In genomic region chr1:24441480-24441879, GRCh38 we compare ENCODE assay signal across 22 cellular contexts. TPM values are rescaled to one million over a fixed set of nuclear protein-coding genes. Genes with fewer than 3 reads are reported as not detected.
A peak's percentile ranks its signal among the peaks of the same experiment; 100 is the strongest.
DNase-seq lines count a peak whose midpoint lies in the region; ATAC-seq and TF ChIP-seq lines count a peak whose summit lies in the region.
"Had no signal": no experiment of that assay in that cellular context is flagged by ENCODE, and none has a peak within 500 bp of the region (broad histone marks: within the 10 kb centered on the region; RNA-seq: fewer than 3 reads in every experiment).

No MANE protein-coding gene starts in this region.

- no peak overlapping the region for H2BK15ac ChIP-seq in H9 (ENCODE audit: low read depth, low read length)
- H2BK15ac ChIP-seq in neuronal stem cell (ENCODE audit: low read length) = no peak overlapping the region

- H4K91ac ChIP-seq in H9 (ENCODE audit: insufficient read length, low read depth, low read length) (no peak overlapping the region), neuronal stem cell (ENCODE audit: low read depth, low read length, poor library complexity) (no peak overlapping the region)

- no peak for ATAC-seq in CD4-positive, alpha-beta T cell (ENCODE audit: poor library complexity)
- no peak for ATAC-seq in naive thymus-derived CD4-positive, alpha-beta T cell
- ATAC-seq in HG03135 (IDR thresholded peaks at IDR 0.05; ENCODE audit: unreplicated experiment) = no peak
- ATAC-seq: A549 had no signal

- H3K9ac ChIP-seq in H9 (ENCODE audit: extremely low read depth, insufficient read length, low read length) (no peak overlapping the region), neuronal stem cell (ENCODE audit: low read depth, low read length, poor library complexity) (no peak overlapping the region)

- H3K79me2 ChIP-seq in H9 (ENCODE audit: insufficient read depth, low read length) = no peaks in the 10 kb centered on the region

- no peak overlapping the region for H3K4ac ChIP-seq in H9 (ENCODE audit: low read depth, low read length)
- no peak overlapping the region for H3K4ac ChIP-seq in neuronal stem cell (ENCODE audit: low read length)

- peaks cover 85% of the 10 kb centered on the region for H3K36me3 Mint-ChIP-seq in CD4-positive, alpha-beta T cell (ENCODE audit: low read depth)
- H3K36me3 Mint-ChIP-seq in H9 (ENCODE audit: insufficient read depth in 1 of 3, low read depth in 3 of 3) = peaks cover 0 to 2% (median 1%) of the 10 kb centered on the region in 3 experiments; a peak in 3 of 7 replicates
- peaks cover 19 to 64% (median 28%) of the 10 kb centered on the region in 5 donors for H3K36me3 Mint-ChIP-seq in naive thymus-derived CD4-positive, alpha-beta T cell
- peaks cover 21% of the 10 kb centered on the region for H3K36me3 Mint-ChIP-seq in activated T-helper 1 cell treated with anti-CD3 and anti-CD28 coated beads, Interleukin-12 subunit alpha, Interleukin-12 subunit beta, Interleukin-2, Interleukin-4 antibody, amounts not matched to agents 30 ng/mL and 10 ng/mL and 1 ng/mL, durations not matched to agents 14 hours and 24 hours and 36 hours (ENCODE audit: low read depth)

- H4K8ac ChIP-seq in H9 (replicated peaks; ENCODE audit: insufficient read length, low read depth, low read length) (no peak overlapping the region), neuronal stem cell (ENCODE audit: low read depth, low read length) (no peak overlapping the region)

- no peak overlapping the region for H3K4me3 ChIP-seq in naive thymus-derived CD4-positive, alpha-beta T cell (ENCODE audit: low read length)
- no peak overlapping the region for H3K4me3 ChIP-seq in neuronal stem cell (ENCODE audit: low read length in 2 of 2)
- H3K4me3 ChIP-seq: A549, Peyer's patch had no signal

- H3K23ac ChIP-seq in H9 (ENCODE audit: insufficient read length, low read depth, low read length) (no peak overlapping the region), neuronal stem cell (ENCODE audit: low read depth, low read length, poor library complexity) (no peak overlapping the region)

- H2AK5ac ChIP-seq in H9 (ENCODE audit: insufficient read length, low read length) (no peak overlapping the region), neuronal stem cell (ENCODE audit: low read depth, low read length) (no peak overlapping the region)

- TF ChIP-seq CTCF in CD4-positive, alpha-beta T cell (IDR thresholded peaks at IDR 0.05) = no peak
- no peak for TF ChIP-seq CTCF in H9 (conservative IDR thresholded peaks at IDR 0.05)

- no peaks in the 10 kb centered on the region for H3K27me3 ChIP-seq in CD4-positive, alpha-beta T cell (ENCODE audit: control insufficient read depth, insufficient read depth, low read length)
- H3K27me3 ChIP-seq in H9 (ENCODE audit: insufficient read depth, low read length) (no peaks in the 10 kb centered on the region), neuronal stem cell (ENCODE audit: control insufficient read depth in 3 of 3, insufficient read depth in 3 of 3, low read depth in 1 of 3, low read length in 3 of 3) (peaks cover 0 to 10% (median 0%) of the 10 kb centered on the region in 3 experiments)
- H3K27me3 ChIP-seq in naive thymus-derived CD4-positive, alpha-beta T cell (ENCODE audit: control insufficient read depth in 2 of 2, insufficient read depth in 2 of 2, low read length in 2 of 2) = no peaks in the 10 kb centered on the region
- H3K27me3 ChIP-seq: Peyer's patch had no signal

- H3K9me3 ChIP-seq in CD4-positive, alpha-beta T cell (ENCODE audit: control insufficient read depth, low read length) = no peaks in the 10 kb centered on the region
- H3K9me3 ChIP-seq in H9 (ENCODE audit: control insufficient read depth, low read depth, low read length) (no peaks in the 10 kb centered on the region), neuronal stem cell (replicated peaks in 1 of 2; ENCODE audit: control insufficient read depth in 2 of 2, insufficient read depth in 1 of 2, low read depth in 1 of 2, low read length in 2 of 2) (no peaks in the 10 kb centered on the region)
- H3K9me3 ChIP-seq in naive thymus-derived CD4-positive, alpha-beta T cell (ENCODE audit: control insufficient read depth in 2 of 3, low read length in 3 of 3) = no peaks in the 10 kb centered on the region
- H3K9me3 ChIP-seq: A549, Peyer's patch had no signal

- H3T11ph ChIP-seq in H9 (ENCODE audit: low read length) = no peak overlapping the region

- no peaks in the 10 kb centered on the region for H3K23me2 ChIP-seq in H9 (ENCODE audit: insufficient read length, low read depth, low read length, poor library complexity, severe bottlenecking)

- H2BK20ac ChIP-seq in H9 (ENCODE audit: low read depth, low read length, poor library complexity, severe bottlenecking) = no peak overlapping the region

- H3K18ac ChIP-seq in H9 (ENCODE audit: insufficient read length, low read depth, low read length) (no peak overlapping the region), neuronal stem cell (ENCODE audit: low read length) (no peak overlapping the region)

- H2AFZ ChIP-seq in H9 (ENCODE audit: low read length) = no peak overlapping the region
- no peak overlapping the region for H2AFZ ChIP-seq in neuronal stem cell (ENCODE audit: low read length)

- no peak overlapping the region for H3K27ac ChIP-seq in CD4-positive, alpha-beta T cell (ENCODE audit: low read depth, low read length)
- H3K27ac ChIP-seq in H9 (ENCODE audit: insufficient read length, low read depth, low read length) (no peak overlapping the region), caudate nucleus (ENCODE audit: low read depth, low read length) (peak overlapping the region; percentile 23), neuronal stem cell (replicated peaks; ENCODE audit: low read length) (no peak overlapping the region)
- H3K27ac ChIP-seq in naive thymus-derived CD4-positive, alpha-beta T cell (ENCODE audit: low read depth, low read length) = no peak overlapping the region
- H3K27ac ChIP-seq: A549, Peyer's patch had no signal

- H3K9me3 Mint-ChIP-seq in CD4-positive, alpha-beta T cell = no peaks in the 10 kb centered on the region
- no peaks in the 10 kb centered on the region for H3K9me3 Mint-ChIP-seq in H9
- H3K9me3 Mint-ChIP-seq in naive thymus-derived CD4-positive, alpha-beta T cell = peaks cover 0 to 1% (median 0%) of the 10 kb centered on the region in 11 donors
- H3K9me3 Mint-ChIP-seq in activated T-helper 1 cell treated with anti-CD3 and anti-CD28 coated beads, Interleukin-12 subunit alpha, Interleukin-12 subunit beta, Interleukin-2, Interleukin-4 antibody, amounts not matched to agents 30 ng/mL and 10 ng/mL and 1 ng/mL, durations not matched to agents 14 hours and 24 hours and 36 hours = no peaks in the 10 kb centered on the region
- H3K9me3 Mint-ChIP-seq: CD14-positive monocyte had no signal

- H3K4me2 ChIP-seq in H9 (ENCODE audit: insufficient read depth, insufficient read length, low read length) (no peak overlapping the region), neuronal stem cell (ENCODE audit: insufficient read depth, low read length, poor library complexity, severe bottlenecking) (no peak overlapping the region)
- H3K4me2 ChIP-seq: A549 had no signal

- peaks cover 0 to 82% (median 4%) of the 10 kb centered on the region in 3 experiments for H3K36me3 ChIP-seq in naive thymus-derived CD4-positive, alpha-beta T cell (ENCODE audit: control insufficient read depth in 2 of 3, insufficient read depth in 3 of 3, low read length in 3 of 3)
- no peaks in the 10 kb centered on the region for H3K36me3 ChIP-seq in neuronal stem cell (replicated peaks in 1 of 2; ENCODE audit: control insufficient read depth in 2 of 2, insufficient read depth in 2 of 2, low read length in 2 of 2)

- POLR2A ChIA-PET in CD4-positive, alpha-beta T cell (lab: Charles Lee) = interaction anchor here (1.3 kb wide), 1 partner anchor 60 kb away, joined by 5 read pairs; the partner anchor contains the start of gene RCAN3
- POLR2A ChIA-PET in naive thymus-derived CD4-positive, alpha-beta T cell (lab: Charles Lee) = interaction anchor here (1.0 to 1.9 kb wide), 3 partner anchors 9 to 74 kb away, joined by 3 to 5 read pairs (median 3); partner anchors contain the start of gene RCAN3

- H3K27ac Mint-ChIP-seq in CD4-positive, alpha-beta T cell = peak overlapping the region; percentile 55
- H3K27ac Mint-ChIP-seq in H9 = peak overlapping the region; percentile 10 to 61 (median 35); a peak in 3 of 7 replicates
- H3K27ac Mint-ChIP-seq in naive thymus-derived CD4-positive, alpha-beta T cell = peak overlapping the region in 7 of 9 donors; percentile 53 to 90 (median 82)
- H3K27ac Mint-ChIP-seq in activated T-helper 1 cell treated with anti-CD3 and anti-CD28 coated beads, Interleukin-12 subunit alpha, Interleukin-12 subunit beta, Interleukin-2, Interleukin-4 antibody, amounts not matched to agents 30 ng/mL and 10 ng/mL and 1 ng/mL, durations not matched to agents 14 hours and 24 hours and 36 hours = no peak overlapping the region
- H3K27ac Mint-ChIP-seq: B cell had no signal

- H3K27me3 Mint-ChIP-seq in CD4-positive, alpha-beta T cell = no peaks in the 10 kb centered on the region
- H3K27me3 Mint-ChIP-seq in H9 (ENCODE audit: low read depth) = no peaks in the 10 kb centered on the region
- H3K27me3 Mint-ChIP-seq in naive thymus-derived CD4-positive, alpha-beta T cell = no peaks in the 10 kb centered on the region
- no peaks in the 10 kb centered on the region for H3K27me3 Mint-ChIP-seq in activated T-helper 1 cell treated with anti-CD3 and anti-CD28 coated beads, Interleukin-12 subunit alpha, Interleukin-12 subunit beta, Interleukin-2, Interleukin-4 antibody, amounts not matched to agents 30 ng/mL and 10 ng/mL and 1 ng/mL, durations not matched to agents 14 hours and 24 hours and 36 hours (ENCODE audit: insufficient read depth)
- H3K27me3 Mint-ChIP-seq: B cell had no signal

- H3K4me1 Mint-ChIP-seq in CD4-positive, alpha-beta T cell (ENCODE audit: low read depth) = peaks cover 14% of the 10 kb centered on the region
- H3K4me1 Mint-ChIP-seq in H9 = peaks cover 11 to 34% of the 10 kb centered on the region in 2 experiments
- H3K4me1 Mint-ChIP-seq in naive thymus-derived CD4-positive, alpha-beta T cell = peaks cover 3 to 39% (median 25%) of the 10 kb centered on the region in 7 donors
- no peaks in the 10 kb centered on the region for H3K4me1 Mint-ChIP-seq in activated T-helper 1 cell treated with anti-CD3 and anti-CD28 coated beads, Interleukin-12 subunit alpha, Interleukin-12 subunit beta, Interleukin-2, Interleukin-4 antibody, amounts not matched to agents 30 ng/mL and 10 ng/mL and 1 ng/mL, durations not matched to agents 14 hours and 24 hours and 36 hours (ENCODE audit: low read depth)
- H3K4me1 Mint-ChIP-seq: B cell, CD14-positive monocyte had no signal

- DNase-seq in CD4-positive, alpha-beta T cell = no peak
- DNase-seq in H9 (no peak), caudate nucleus (lab: John Stamatoyannopoulos, UW) (no peak), neuronal stem cell (ENCODE audit: low spot score) (no peak), cerebellar nuclear complex (lab: John Stamatoyannopoulos, UW) (no peak)
- DNase-seq in naive thymus-derived CD4-positive, alpha-beta T cell = no peak
- DNase-seq in activated T-helper 1 cell treated with anti-CD3 and anti-CD28 coated beads, Interleukin-12 subunit alpha, Interleukin-12 subunit beta, Interleukin-2, Interleukin-4 antibody, amounts not matched to agents 30 ng/mL and 10 ng/mL and 1 ng/mL, durations not matched to agents 14 hours and 24 hours and 36 hours (ENCODE audit: low spot score) = no peak
- DNase-seq: COR-L47, DMS 273 treated with DMSO at 0.1 percent for 48 hours, DMS79 treated with DMSO at 0.1 percent for 48 hours, KG1, NCI-H1092 treated with DMSO at 0.1 percent for 48 hours, NCI-H146, NCI-H2029, NCI-H226, NCI-H510A treated with DMSO at 0.1 percent for 48 hours, NCI-H748 treated with DMSO at 0.1 percent for 48 hours, Peyer's patch had no signal

- H2BK5ac ChIP-seq in H9 (ENCODE audit: insufficient read length, low read length) (no peak overlapping the region), neuronal stem cell (ENCODE audit: low read length) (no peak overlapping the region)

- H3K79me1 ChIP-seq in H9 (ENCODE audit: insufficient read depth, low read depth, low read length, poor library complexity, severe bottlenecking) = no peaks in the 10 kb centered on the region
- H3K79me1 ChIP-seq in neuronal stem cell (ENCODE audit: low read depth, low read length) = no peaks in the 10 kb centered on the region

- no peak overlapping the region for H3K56ac ChIP-seq in H9 (ENCODE audit: insufficient read length, low read depth, low read length)

- H3K4me1 ChIP-seq in H9 (ENCODE audit: insufficient read depth, low read length) (no peaks in the 10 kb centered on the region), neuronal stem cell (ENCODE audit: control insufficient read depth in 2 of 2, insufficient read depth in 1 of 2, low read depth in 1 of 2, low read length in 2 of 2) (peaks cover 3 to 13% of the 10 kb centered on the region in 2 donors)
- no peaks in the 10 kb centered on the region for H3K4me1 ChIP-seq in naive thymus-derived CD4-positive, alpha-beta T cell (ENCODE audit: control insufficient read depth in 2 of 2, insufficient read depth in 2 of 2, low read length in 2 of 2)
- H3K4me1 ChIP-seq: A549 had no signal

- no peak overlapping the region for H4K5ac ChIP-seq in H9 (ENCODE audit: insufficient read length, low read depth, low read length)

- CTCF ChIA-PET in CD4-positive, alpha-beta T cell (lab: Charles Lee) = interaction anchor here (1.2 kb wide), 1 partner anchor 145 kb away, joined by 3 read pairs; no protein-coding TSS in a partner anchor
- CTCF ChIA-PET in naive thymus-derived CD4-positive, alpha-beta T cell (lab: Charles Lee) = interaction anchor here (0.6 kb wide), 1 partner anchor 48 kb away, joined by 3 read pairs; no protein-coding TSS in a partner anchor

- no peak overlapping the region for H2BK120ac ChIP-seq in H9 (ENCODE audit: low read depth, low read length, poor library complexity, severe bottlenecking)
- H2BK120ac ChIP-seq in neuronal stem cell (ENCODE audit: low read depth, low read length) = no peak overlapping the region

- H3K4me3 Mint-ChIP-seq in CD4-positive, alpha-beta T cell = no peak overlapping the region
- H3K4me3 Mint-ChIP-seq in H9 = no peak overlapping the region
- peak overlapping the region in 1 of 10 donors; percentile 15 for H3K4me3 Mint-ChIP-seq in naive thymus-derived CD4-positive, alpha-beta T cell
- H3K4me3 Mint-ChIP-seq in activated T-helper 1 cell treated with anti-CD3 and anti-CD28 coated beads, Interleukin-12 subunit alpha, Interleukin-12 subunit beta, Interleukin-2, Interleukin-4 antibody, amounts not matched to agents 30 ng/mL and 10 ng/mL and 1 ng/mL, durations not matched to agents 14 hours and 24 hours and 36 hours = no peak overlapping the region
- H3K4me3 Mint-ChIP-seq: B cell, CD14-positive monocyte had no signal

- WGBS in H9 (ENCODE audit: extremely low coverage, insufficient read length, low lambda C conversion rate) = no CpG with 5 or more reads among the region's 7 CpGs
- WGBS in neuronal stem cell (ENCODE audit: extremely low coverage in 2 of 2, insufficient read length in 2 of 2, insufficient replicate concordance in 1 of 2), 2 donors = no CpG with 5 or more reads among the region's 7 CpGs

- intact Hi-C loops in CD4-positive, alpha-beta T cell (cut with DNase I, micrococcal nuclease) = no loop called here
- intact Hi-C loops in naive thymus-derived CD4-positive, alpha-beta T cell (cut with micrococcal nuclease) = no loop called here
- intact Hi-C loops in activated T-helper 1 cell treated with anti-CD3 and anti-CD28 coated beads, Interleukin-12 subunit alpha, Interleukin-12 subunit beta, Interleukin-2, Interleukin-4 antibody, amounts not matched to agents 30 ng/mL and 10 ng/mL and 1 ng/mL, durations not matched to agents 14 hours and 24 hours and 36 hours (cut with micrococcal nuclease) = no loop called here

- no peaks in the 10 kb centered on the region for H4K20me1 ChIP-seq in H9 (ENCODE audit: control insufficient read depth, insufficient read depth, insufficient read length)

- H2BK12ac ChIP-seq in H9 (ENCODE audit: insufficient read length, low read depth, low read length) (no peak overlapping the region), neuronal stem cell (ENCODE audit: low read length) (no peak overlapping the region)

- no peak overlapping the region for H3K14ac ChIP-seq in H9 (ENCODE audit: insufficient read depth, low read length)
- no peak overlapping the region for H3K14ac ChIP-seq in neuronal stem cell (ENCODE audit: low read length)

RNA-seq across cellular contexts. Expression of gene NIPAL3, which starts 25.9 kb away (rescaled TPM):
- total RNA-seq in CD4-positive, alpha-beta T cell = 10 to 100 TPM; 26.3 to 29.8 TPM
- 7.7 and 7.9 TPM in 2 replicates for total RNA-seq in H9 (2021)
- total RNA-seq in naive thymus-derived CD4-positive, alpha-beta T cell = 10 to 100 TPM; 35.5 to 65.0 (median 54.5) TPM
- 100 to 1,000 TPM in 1 of 2 donors, 10 to 100 TPM in 1; 84.1 to 127 TPM for polyA plus RNA-seq in naive thymus-derived CD4-positive, alpha-beta T cell
- polyA plus RNA-seq in neuronal stem cell (2013, experiment 1 of 2) = 6.6 TPM
- polyA plus RNA-seq in neuronal stem cell (2013, experiment 2 of 2) = 6.5 TPM
- total RNA-seq in activated T-helper 1 cell treated with anti-CD3 and anti-CD28 coated beads, Interleukin-12 subunit alpha, Interleukin-12 subunit beta, Interleukin-2, Interleukin-4 antibody, amounts not matched to agents 30 ng/mL and 10 ng/mL and 1 ng/mL, durations not matched to agents 14 hours and 24 hours and 36 hours = 22.7 and 23.5 TPM in 2 replicates

RNA-seq across cellular contexts. Expression of gene STPG1, which starts 27.9 kb away (rescaled TPM):
- 1 to 10 TPM; 1.8 to 2.4 TPM for total RNA-seq in CD4-positive, alpha-beta T cell
- total RNA-seq in H9 (2021) = 8.3 and 9.5 TPM in 2 replicates
- 1 to 10 TPM; 3.1 to 6.4 (median 5.3) TPM for total RNA-seq in naive thymus-derived CD4-positive, alpha-beta T cell
- polyA plus RNA-seq in naive thymus-derived CD4-positive, alpha-beta T cell = 10 to 100 TPM in 1 of 2 donors, 1 to 10 TPM in 1; 5.3 to 10.1 TPM
- polyA plus RNA-seq in neuronal stem cell (2013, experiment 1 of 2) = 12.5 TPM
- 12.2 TPM for polyA plus RNA-seq in neuronal stem cell (2013, experiment 2 of 2)
- total RNA-seq in activated T-helper 1 cell treated with anti-CD3 and anti-CD28 coated beads, Interleukin-12 subunit alpha, Interleukin-12 subunit beta, Interleukin-2, Interleukin-4 antibody, amounts not matched to agents 30 ng/mL and 10 ng/mL and 1 ng/mL, durations not matched to agents 14 hours and 24 hours and 36 hours = 4.1 and 5.1 TPM in 2 replicates
